In the genomic region with DNA sequence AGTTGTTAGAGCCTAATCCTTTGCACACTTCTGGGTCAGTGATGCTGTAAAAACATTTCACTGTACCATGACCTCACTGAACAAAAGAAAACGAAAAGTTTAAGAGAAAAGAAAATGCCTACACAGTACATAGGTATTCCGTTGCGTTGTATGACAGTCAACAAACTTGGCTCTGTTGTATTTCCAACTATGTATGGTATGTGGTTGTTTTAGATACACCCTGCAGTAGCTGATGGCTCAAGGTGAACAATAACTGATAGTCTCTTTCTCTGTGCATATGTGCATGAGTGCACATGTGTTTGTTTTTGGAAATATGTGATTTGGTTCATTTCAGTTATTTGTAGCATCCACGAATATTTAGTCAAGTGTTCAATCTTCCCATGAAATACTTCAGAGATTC, we compare ENCODE assay signal across 13 cellular contexts.
"Had no signal": no experiment of that assay in that cellular context is flagged by ENCODE, and none has a peak within 500 bp of the region (broad histone marks: within the 10 kb centered on the region; RNA-seq: fewer than 3 reads in every experiment).

No MANE protein-coding gene starts in this region.

- H3K4me1 ChIP-seq: esophagus squamous epithelium had no signal

- H3K27ac Mint-ChIP-seq: activated CD4-positive, alpha-beta memory T cell treated with anti-CD3 and anti-CD28 coated beads for 36 hours; T-helper 2 cell treated with Interferon-gamma antibody and Interleukin-4, amounts not matched to agents 5 μg/mL and 100 μg/mL, for 36 hours had no signal

- H3K36me3 Mint-ChIP-seq: activated CD4-positive, alpha-beta memory T cell treated with anti-CD3 and anti-CD28 coated beads for 36 hours had no signal

- H3K27me3 ChIP-seq: ascending aorta, esophagus squamous epithelium, ovary, upper lobe of left lung had no signal

- H3K27ac ChIP-seq: ascending aorta, esophagus squamous epithelium, ovary, upper lobe of left lung had no signal

- H3K4me3 Mint-ChIP-seq: activated CD4-positive, alpha-beta memory T cell treated with anti-CD3 and anti-CD28 coated beads for 36 hours; activated T-cell treated with anti-CD3 and anti-CD28 coated beads, Interleukin-2, amount 50 U/mL, for 4 hours; T-helper 2 cell treated with Interferon-gamma antibody and Interleukin-4, amounts not matched to agents 5 μg/mL and 100 μg/mL, for 36 hours had no signal

- H3K36me3 ChIP-seq: ascending aorta, esophagus squamous epithelium, ovary, upper lobe of left lung had no signal

- DNase-seq: activated CD4-positive, alpha-beta memory T cell treated with anti-CD3 and anti-CD28 coated beads for 36 hours; activated CD4-positive, CD25-positive, alpha-beta regulatory T cell treated with anti-CD3 and anti-CD28 coated beads, Interleukin-2, amount 50 U/mL, for 72 hours; activated gamma-delta T cell; activated T-cell treated with anti-CD3 and anti-CD28 coated beads, Interleukin-2, amount 50 U/mL, for 4 hours; central memory CD4-positive, alpha-beta T cell; esophagus squamous epithelium; ovary; stimulated activated CD4-positive, alpha-beta T cell treated with anti-CD3 and anti-CD28 coated beads, Interleukin-2, amount 100 ng/mL, for 48 hours; stimulated activated naive CD4-positive, alpha-beta T cell treated with Interleukin-2 at 50 U/mL for 16 hours; SW 1271; upper lobe of left lung had no signal

- H3K9me3 ChIP-seq: ascending aorta, esophagus squamous epithelium, ovary, upper lobe of left lung had no signal

- H3K4me3 ChIP-seq: esophagus squamous epithelium, ovary, upper lobe of left lung had no signal

- H3K9me3 Mint-ChIP-seq: activated CD4-positive, alpha-beta memory T cell treated with anti-CD3 and anti-CD28 coated beads for 36 hours; activated T-cell treated with anti-CD3 and anti-CD28 coated beads, Interleukin-2, amount 50 U/mL, for 4 hours; T-helper 2 cell treated with Interferon-gamma antibody and Interleukin-4, amounts not matched to agents 5 μg/mL and 100 μg/mL, for 36 hours had no signal
